In the genomic region with DNA sequence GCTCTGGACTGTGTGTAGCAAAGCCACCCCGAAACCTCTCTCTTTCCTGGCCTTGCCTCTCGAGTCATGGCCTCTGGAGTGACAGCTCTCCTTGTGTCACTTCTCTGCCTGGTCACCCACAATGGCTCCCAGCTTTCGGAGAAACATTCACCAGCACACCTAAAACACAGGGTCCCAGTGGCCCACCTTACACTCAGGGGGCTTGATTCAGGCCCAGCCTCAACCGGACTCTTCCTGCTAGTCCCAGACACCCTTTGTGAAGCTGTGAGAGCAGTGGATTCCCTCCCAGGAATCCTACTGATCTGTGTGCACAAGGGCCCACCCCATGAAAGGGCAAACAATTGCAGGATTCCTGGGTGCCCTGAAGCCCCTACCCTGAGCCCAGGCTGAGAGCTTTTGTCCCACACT, we compare ENCODE assay signal across 11 cellular contexts.
DNase-seq lines count a peak whose midpoint lies in the region; ATAC-seq and TF ChIP-seq lines count a peak whose summit lies in the region.
"Had no signal": no experiment of that assay in that cellular context is flagged by ENCODE, and none has a peak within 500 bp of the region (broad histone marks: within the 10 kb centered on the region; RNA-seq: fewer than 3 reads in every experiment).

No MANE protein-coding gene starts in this region.

- H3K4me3 Mint-ChIP-seq in neural crest cell = no peak overlapping the region
- H3K4me3 Mint-ChIP-seq: activated CD4-positive, alpha-beta T cell treated with anti-CD3 and anti-CD28 coated beads, Interleukin-2, amount 10 ng/mL, durations not matched to agents 24 days and 14 days had no signal

- H3K36me3 ChIP-seq in SJSA1 (no peaks in the 10 kb centered on the region), esophagus muscularis mucosa (no peaks in the 10 kb centered on the region), thyroid gland (no peaks in the 10 kb centered on the region)

- no peak for TF ChIP-seq POLR2A in esophagus muscularis mucosa (IDR thresholded peaks at IDR 0.05; ENCODE audit: low read depth)
- no peak for TF ChIP-seq POLR2A in thyroid gland (IDR thresholded peaks at IDR 0.05)

- peaks cover 64% of the 10 kb centered on the region for H3K4me1 Mint-ChIP-seq in neural crest cell
- H3K4me1 Mint-ChIP-seq: activated CD4-positive, alpha-beta T cell treated with anti-CD3 and anti-CD28 coated beads, Interleukin-2, amount 10 ng/mL, durations not matched to agents 24 days and 14 days had no signal

- ATAC-seq in HG03565 (IDR thresholded peaks at IDR 0.05; ENCODE audit: unreplicated experiment) (no peak), GM18511 (IDR thresholded peaks at IDR 0.05; ENCODE audit: unreplicated experiment) (no peak)

- peak overlapping the region; percentile 40 for H3K27ac Mint-ChIP-seq in neural crest cell (ENCODE audit: unreplicated experiment)
- H3K27ac Mint-ChIP-seq: activated CD4-positive, alpha-beta T cell treated with anti-CD3 and anti-CD28 coated beads, Interleukin-2, amount 10 ng/mL, durations not matched to agents 24 days and 14 days had no signal

- WGBS in esophagus muscularis mucosa = 92% methylated on average over 4 of the region's 4 CpGs
- 93 to 100% methylated on average over 3 to 4 of the region's 4 CpGs for WGBS in thyroid gland, 2 donors

- no peak for TF ChIP-seq EP300 in esophagus muscularis mucosa (IDR thresholded peaks at IDR 0.05)

- H3K27me3 ChIP-seq in SJSA1 (replicated peaks) (no peaks in the 10 kb centered on the region), esophagus muscularis mucosa (no peaks in the 10 kb centered on the region), thyroid gland (no peaks in the 10 kb centered on the region)

- H3K9me3 Mint-ChIP-seq in neural crest cell = no peaks in the 10 kb centered on the region
- H3K9me3 Mint-ChIP-seq: activated CD4-positive, alpha-beta T cell treated with anti-CD3 and anti-CD28 coated beads, Interleukin-2, amount 10 ng/mL, durations not matched to agents 24 days and 14 days had no signal

- peak overlapping the region; percentile 29 for H3K27ac ChIP-seq in SJSA1
- H3K27ac ChIP-seq in esophagus muscularis mucosa (replicated peaks in 1 of 4) = peak overlapping the region; percentile 88 to 93 (median 90)
- H3K27ac ChIP-seq in thyroid gland = peak overlapping the region; percentile 33 to 93 (median 83)

- H3K27me3 Mint-ChIP-seq in neural crest cell (ENCODE audit: low read depth) = no peaks in the 10 kb centered on the region
- H3K27me3 Mint-ChIP-seq: activated CD4-positive, alpha-beta T cell treated with anti-CD3 and anti-CD28 coated beads, Interleukin-2, amount 10 ng/mL, durations not matched to agents 24 days and 14 days had no signal

- DNase-seq in SJSA1 (ENCODE audit: low read depth in 1 of 2, low spot score in 2 of 2) = no peak
- no peak for DNase-seq in esophagus muscularis mucosa (ENCODE audit: extremely low spot score)
- DNase-seq in neural crest cell (ENCODE audit: low read depth, low spot score) = no peak
- DNase-seq in thyroid gland = no peak
- DNase-seq in DMS153 (lab: John Stamatoyannopoulos, UW) = no peak
- DNase-seq in NCI-H2081 treated with DMSO at 0.1 percent for 48 hours (lab: John Stamatoyannopoulos, UW) = no peak
- DNase-seq: activated CD4-positive, alpha-beta T cell treated with anti-CD3 and anti-CD28 coated beads, Interleukin-2, amount 10 ng/mL, durations not matched to agents 24 days and 14 days; activated gamma-delta T cell treated with Interleukin-2 at 50 U/mL for 16 hours; effector memory CD4-positive, alpha-beta T cell had no signal

- no peak for TF ChIP-seq CTCF in esophagus muscularis mucosa (IDR thresholded peaks at IDR 0.05)
- TF ChIP-seq CTCF in neural crest cell (conservative IDR thresholded peaks at IDR 0.05) = no peak
- TF ChIP-seq CTCF in thyroid gland (IDR thresholded peaks at IDR 0.05) = no peak

- no peak overlapping the region for H3K4me3 ChIP-seq in SJSA1
- H3K4me3 ChIP-seq in esophagus muscularis mucosa = no peak overlapping the region
- no peak overlapping the region for H3K4me3 ChIP-seq in thyroid gland (replicated peaks in 1 of 3)

- H3K4me1 ChIP-seq in SJSA1 (replicated peaks) (peaks cover 96% of the 10 kb centered on the region), esophagus muscularis mucosa (peaks cover 89 to 96% (median 94%) of the 10 kb centered on the region in 4 donors), thyroid gland (peaks cover 62 to 91% of the 10 kb centered on the region in 2 donors)

- H3K9me3 ChIP-seq in SJSA1 (replicated peaks) (no peaks in the 10 kb centered on the region), esophagus muscularis mucosa (no peaks in the 10 kb centered on the region), thyroid gland (no peaks in the 10 kb centered on the region)

- intact Hi-C loops in esophagus muscularis mucosa (cut with DNase I) = loop anchor here (5.0 kb wide), 1 partner anchor 62 kb away; no protein-coding TSS in a partner anchor
- intact Hi-C loops in thyroid gland (cut with DNase I) = no loop called here

- no peaks in the 10 kb centered on the region for H3K36me3 Mint-ChIP-seq in neural crest cell (ENCODE audit: low read depth)

Comparison
In these comparisons a context has a peak if more than half of its experiments do, and no peak if none do; other contexts are left out.
1. H3K27ac ChIP-seq: peak in every context shown above with its lines; median percentile 90 in esophagus muscularis mucosa; 83 in thyroid gland; 29 in SJSA1.